In the genomic region with DNA sequence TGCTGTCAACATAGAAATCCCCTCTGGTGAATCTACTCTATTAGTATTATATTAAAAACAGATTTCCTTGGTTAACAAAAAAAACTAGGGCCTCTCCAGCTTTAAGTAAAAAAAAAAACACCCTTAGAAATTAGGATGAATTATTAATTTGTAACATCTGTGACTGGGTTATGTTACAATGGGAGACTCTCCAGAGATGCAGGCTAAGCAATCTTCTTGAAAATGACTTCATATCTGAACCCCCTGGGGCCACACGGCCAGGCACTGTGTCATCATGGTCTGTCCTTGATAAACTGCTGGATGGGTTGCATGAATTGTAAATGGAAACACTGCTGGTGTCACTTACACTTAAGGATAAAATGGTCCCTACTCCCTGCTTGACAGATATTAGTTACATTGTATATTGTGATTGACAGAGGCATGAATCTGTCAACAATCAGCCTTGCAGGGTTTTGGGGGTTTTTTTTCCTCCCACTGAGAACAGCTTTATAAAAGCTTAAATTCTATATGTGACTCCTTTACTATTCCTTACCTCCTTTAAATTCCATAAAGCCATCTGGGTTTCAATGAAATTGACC, we compare ENCODE assay signal across 17 cellular contexts. TPM values are rescaled to one million over a fixed set of nuclear protein-coding genes. Genes with fewer than 3 reads are reported as not detected.
DNase-seq lines count a peak whose midpoint lies in the region; ATAC-seq and TF ChIP-seq lines count a peak whose summit lies in the region.
"Had no signal": no experiment of that assay in that cellular context is flagged by ENCODE, and none has a peak within 500 bp of the region (broad histone marks: within the 10 kb centered on the region; RNA-seq: fewer than 3 reads in every experiment).

No MANE protein-coding gene starts in this region.

- peak overlapping the region; percentile 38 for H3K27ac ChIP-seq in mammary epithelial cell (ENCODE audit: insufficient read depth, low read depth, low read length)
- no peak overlapping the region for H3K27ac ChIP-seq in esophagus squamous epithelium
- H3K27ac ChIP-seq: prostate gland, uterus had no signal

- no peaks in the 10 kb centered on the region for H3K79me2 ChIP-seq in mammary epithelial cell (ENCODE audit: insufficient read depth, low read length)

- peak overlapping the region; percentile 66 for H3K4me2 ChIP-seq in mammary epithelial cell (ENCODE audit: insufficient read depth, low read depth, low read length)

- peak overlapping the region; percentile 46 for H2AFZ ChIP-seq in mammary epithelial cell (ENCODE audit: low read depth, low read length)

- intact Hi-C loops in mammary epithelial cell (cut with micrococcal nuclease) = loop anchor here (2.0 kb wide), 1 partner anchor 43 kb away; no protein-coding TSS in a partner anchor
- intact Hi-C loops in esophagus squamous epithelium (cut with DNase I) = no loop called here

- H3K4me3 ChIP-seq in BE2C (ENCODE audit: low read depth, low read length) (no peak overlapping the region), mammary epithelial cell (replicated peaks in 1 of 3; ENCODE audit: insufficient read depth in 1 of 3, low read depth in 2 of 3, low read length in 3 of 3) (no peak overlapping the region), esophagus squamous epithelium (no peak overlapping the region)
- H3K4me3 ChIP-seq in Jurkat, Clone E6-1 (ENCODE audit: low read length) = peak overlapping the region; percentile 15
- H3K4me3 ChIP-seq: dorsolateral prefrontal cortex, prostate gland, uterus had no signal

- dilution Hi-C loops in mammary epithelial cell (cut with HindIII; ENCODE audit: low sequenced_read_pairs) = no loop called here

- TF ChIP-seq CTCF in BE2C (IDR thresholded peaks at IDR 0.05; ENCODE audit: low read depth, low read length) = no peak
- TF ChIP-seq CTCF in mammary epithelial cell (conservative IDR thresholded peaks at IDR 0.05 in 1 of 2, IDR thresholded peaks at IDR 0.05 in 1 of 2; ENCODE audit: extremely low read depth in 1 of 2, insufficient read depth in 1 of 2, low read depth in 1 of 2, low read length in 2 of 2) = no peak
- TF ChIP-seq CTCF in esophagus squamous epithelium (IDR thresholded peaks at IDR 0.05) = no peak

- ATAC-seq in HG02588 (IDR thresholded peaks at IDR 0.05; ENCODE audit: unreplicated experiment) (no peak), GM21723 (IDR thresholded peaks at IDR 0.05; ENCODE audit: unreplicated experiment) (no peak)

- no peaks in the 10 kb centered on the region for H3K9me3 ChIP-seq in BE2C
- H3K9me3 ChIP-seq in mammary epithelial cell (replicated peaks; ENCODE audit: insufficient read depth, low read length) = no peaks in the 10 kb centered on the region
- no peaks in the 10 kb centered on the region for H3K9me3 ChIP-seq in esophagus squamous epithelium
- H3K9me3 ChIP-seq: prostate gland, uterus had no signal

- DNase-seq in BE2C = peak; percentile 9
- DNase-seq in Jurkat, Clone E6-1 (ENCODE audit: low read depth, low spot score) = no peak
- peak; percentile 33 for DNase-seq in mammary epithelial cell
- DNase-seq in left kidney (ENCODE audit: low read depth, low spot score) = peak; percentile 37
- no peak for DNase-seq in NCI-H1105 (lab: John Stamatoyannopoulos, UW)
- no peak for DNase-seq in esophagus squamous epithelium (lab: John Stamatoyannopoulos, UW)
- DNase-seq: activated CD4-positive, CD25-positive, alpha-beta regulatory T cell treated with anti-CD3 and anti-CD28 coated beads, Interleukin-2, amount 50 U/mL, for 72 hours; activated naive CD4-positive, alpha-beta T cell treated with anti-CD3 and anti-CD28 coated beads, Interleukin-2, amount 10 ng/mL, durations not matched to agents 7 days and 5 days; DMS53; dorsolateral prefrontal cortex; naive B cell; NCI-H2029; SHP77 treated with DMSO at 0.1 percent for 48 hours; uterus had no signal

- no TSS peak for BruUV-seq in mammary epithelial cell (replicated peaks; lab: Mats Ljungman, UMichigan)

- no peak for TF ChIP-seq POLR2A in esophagus squamous epithelium (IDR thresholded peaks at IDR 0.05)

- no peaks in the 10 kb centered on the region for H3K27me3 ChIP-seq in BE2C
- no peaks in the 10 kb centered on the region for H3K27me3 ChIP-seq in mammary epithelial cell (ENCODE audit: insufficient read depth, low read length)
- H3K27me3 ChIP-seq in esophagus squamous epithelium = no peaks in the 10 kb centered on the region
- H3K27me3 ChIP-seq: uterus had no signal

- in situ Hi-C loops in mammary epithelial cell (cut with MboI; ENCODE audit: low sequenced_read_pairs in 2 of 2) = no loop called here

- 43% methylated on average over 1 of the region's 1 CpG for WGBS in mammary epithelial cell (ENCODE audit: low coverage, missing lambda C conversion rate)
- 0 to 38% methylated on average over 1 of the region's 1 CpG for WGBS in esophagus squamous epithelium, 2 donors

- CTCF ChIA-PET in mammary epithelial cell (lab: Charles Lee; ENCODE audit: low non-redundant PET) = no interaction called here

- no peak overlapping the region for H3K9ac ChIP-seq in mammary epithelial cell (ENCODE audit: insufficient read depth, low read length)

- no peaks in the 10 kb centered on the region for H4K20me1 ChIP-seq in mammary epithelial cell (ENCODE audit: insufficient read depth, low read length)

- H3K36me3 ChIP-seq in BE2C = no peaks in the 10 kb centered on the region
- H3K36me3 ChIP-seq in mammary epithelial cell (ENCODE audit: insufficient read depth, low read length) = no peaks in the 10 kb centered on the region
- H3K36me3 ChIP-seq in esophagus squamous epithelium = no peaks in the 10 kb centered on the region
- H3K36me3 ChIP-seq: prostate gland, uterus had no signal

- no peaks in the 10 kb centered on the region for H3K4me1 ChIP-seq in BE2C
- peaks cover 27% of the 10 kb centered on the region for H3K4me1 ChIP-seq in mammary epithelial cell (ENCODE audit: insufficient read depth, low read length)
- no peaks in the 10 kb centered on the region for H3K4me1 ChIP-seq in esophagus squamous epithelium
- H3K4me1 ChIP-seq: prostate gland, uterus had no signal

RNA-seq across cellular contexts. Expression of a gene that starts 49.1 kb away (rescaled TPM):
- not detected for polyA plus RNA-seq in BE2C (2012; ENCODE audit: insufficient read depth, insufficient read length, low read depth)
- polyA plus RNA-seq in Jurkat, Clone E6-1 (2012; ENCODE audit: insufficient read depth, insufficient read length) = 5.7 TPM
- total RNA-seq in mammary epithelial cell (10 to 100 TPM in 1 of 2 donors, 1 to 10 TPM in 1; 2.1 to 11.0 TPM), esophagus squamous epithelium (1 to 10 TPM in 3 of 4 donors, under 1 TPM in 1; 0.91 to 6.5 (median 2.8) TPM)
- polyA plus RNA-seq in mammary epithelial cell = 0.14 TPM
- not detected for polyA minus RNA-seq in mammary epithelial cell

Comparison
In these comparisons a context has a peak if more than half of its experiments do, and no peak if none do; other contexts are left out.
1. DNase-seq: peak in BE2C (single experiment), mammary epithelial cell (single experiment) and left kidney (single experiment); none in Jurkat, Clone E6-1 (single experiment), NCI-H1105 (single experiment) and esophagus squamous epithelium (single experiment).